ENCODE assay signal across 9 cellular contexts in the genomic region with DNA sequence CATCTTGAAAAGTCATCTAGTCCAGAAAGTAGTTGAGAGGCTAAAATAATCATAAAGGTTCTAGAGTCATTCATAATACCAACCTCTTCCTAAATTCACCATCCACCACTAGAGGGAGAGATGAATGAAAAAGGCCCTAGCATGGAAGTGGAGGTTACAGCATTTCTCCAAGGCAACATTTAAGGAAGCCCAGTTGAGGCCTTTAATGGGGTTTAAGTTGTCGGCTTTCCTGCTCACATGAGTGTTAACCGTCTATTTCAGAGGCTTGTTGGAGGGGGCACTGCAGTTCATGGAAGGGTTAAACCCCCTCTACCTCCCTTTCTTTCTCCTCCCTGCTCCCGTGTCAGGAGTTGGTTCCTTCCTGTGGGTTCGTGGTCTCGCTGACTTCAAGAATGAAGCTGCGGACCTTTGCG. TPM values are rescaled to one million over a fixed set of nuclear protein-coding genes. Genes with fewer than 3 reads are reported as not detected.
DNase-seq lines count a peak whose midpoint lies in the region; TF ChIP-seq lines count a peak whose summit lies in the region.
"Had no signal": no experiment of that assay in that cellular context is flagged by ENCODE, and none has a peak within 500 bp of the region (broad histone marks: within the 10 kb centered on the region; RNA-seq: fewer than 3 reads in every experiment).

No MANE protein-coding gene starts in this region.

- peaks cover 10 to 12% of the 10 kb centered on the region in 2 donors for H3K27me3 Mint-ChIP-seq in CD8-positive, alpha-beta memory T cell
- peaks cover 18% of the 10 kb centered on the region for H3K27me3 Mint-ChIP-seq in T-helper 2 cell treated with Interferon-gamma antibody and Interleukin-4, amounts not matched to agents 5 μg/mL and 100 μg/mL, for 36 hours (ENCODE audit: low read depth)

- CTCF ChIA-PET in CD8-positive, alpha-beta memory T cell (lab: Charles Lee), result interaction anchor here (0.7 to 4.7 kb wide), 12 partner anchors 8 to 229 kb away, joined by 3 to 21 read pairs (median 6); no protein-coding TSS in a partner anchor
- CTCF ChIA-PET in GM10248 (lab: Yijun Ruan, JAX), result no interaction called here

- no peaks in the 10 kb centered on the region for H3K36me3 ChIP-seq in CD8-positive, alpha-beta memory T cell (ENCODE audit: insufficient read depth, low read length)
- H3K36me3 ChIP-seq: SJCRH30 had no signal

- no peak for TF ChIP-seq CTCF in GM10248 (IDR thresholded peaks at IDR 0.05; ENCODE audit: control extremely low read depth, extremely low read depth, low read depth, missing control alignments)

- no peaks in the 10 kb centered on the region for H3K9me3 ChIP-seq in CD8-positive, alpha-beta memory T cell (ENCODE audit: low read length)
- H3K9me3 ChIP-seq: SJCRH30 had no signal

- H3K9me3 Mint-ChIP-seq in CD8-positive, alpha-beta memory T cell, result no peaks in the 10 kb centered on the region
- peaks cover 3% of the 10 kb centered on the region for H3K9me3 Mint-ChIP-seq in T-helper 2 cell treated with Interferon-gamma antibody and Interleukin-4, amounts not matched to agents 5 μg/mL and 100 μg/mL, for 36 hours

- peak overlapping the region; percentile 20 for H3K4me3 ChIP-seq in CD8-positive, alpha-beta memory T cell (ENCODE audit: low read length)
- H3K4me3 ChIP-seq: SJCRH30 had no signal

- peaks cover 0 to 5% (median 0%) of the 10 kb centered on the region in 3 donors for H3K36me3 Mint-ChIP-seq in CD8-positive, alpha-beta memory T cell
- peaks cover 4% of the 10 kb centered on the region for H3K36me3 Mint-ChIP-seq in T-helper 2 cell treated with Interferon-gamma antibody and Interleukin-4, amounts not matched to agents 5 μg/mL and 100 μg/mL, for 36 hours (ENCODE audit: low read depth)

- peak overlapping the region in 7 of 8 donors; percentile 11 to 84 (median 69) for H3K27ac Mint-ChIP-seq in CD8-positive, alpha-beta memory T cell
- H3K27ac Mint-ChIP-seq in T-helper 2 cell treated with Interferon-gamma antibody and Interleukin-4, amounts not matched to agents 5 μg/mL and 100 μg/mL, for 36 hours, result peak overlapping the region; percentile 62

- POLR2A ChIA-PET in CD8-positive, alpha-beta memory T cell (lab: Charles Lee), result no interaction called here
- POLR2A ChIA-PET in GM10248 (lab: Yijun Ruan, JAX), result interaction anchor here (0.6 kb wide), 2 partner anchors 69 to 879 kb away, joined by 4 read pairs; no protein-coding TSS in a partner anchor

- no peak overlapping the region for H3K27ac ChIP-seq in CD8-positive, alpha-beta memory T cell (ENCODE audit: low read depth, low read length)
- H3K27ac ChIP-seq: SJCRH30 had no signal

- peaks cover 20 to 38% (median 34%) of the 10 kb centered on the region in 3 donors for H3K4me1 Mint-ChIP-seq in CD8-positive, alpha-beta memory T cell
- peaks cover 20% of the 10 kb centered on the region for H3K4me1 Mint-ChIP-seq in T-helper 2 cell treated with Interferon-gamma antibody and Interleukin-4, amounts not matched to agents 5 μg/mL and 100 μg/mL, for 36 hours (ENCODE audit: low read depth)

- peaks cover 32% of the 10 kb centered on the region for H3K4me1 ChIP-seq in CD8-positive, alpha-beta memory T cell (ENCODE audit: insufficient read depth, low read length)

- DNase-seq in CD8-positive, alpha-beta memory T cell, result peak in 2 of 5 donors; percentile 40 to 47
- peak; percentile 60 for DNase-seq in HT1080 (ENCODE audit: low read depth)
- DNase-seq in T-helper 2 cell treated with Interferon-gamma antibody and Interleukin-4, amounts not matched to agents 5 μg/mL and 100 μg/mL, for 36 hours (ENCODE audit: low spot score), result no peak
- peak; percentile 40 for DNase-seq in fibroblast of the conjunctiva (ENCODE audit: low read depth)
- DNase-seq in stromal cell of bone marrow (ENCODE audit: low read depth), result peak; percentile 59
- DNase-seq in stimulated activated CD4-positive, alpha-beta T cell treated with anti-CD3 and anti-CD28 coated beads, Interleukin-4, amount 100 ng/mL, for 24 hours, result no peak
- no peak for DNase-seq in C1 segment of cervical spinal cord (lab: John Stamatoyannopoulos, UW)
- no peak for DNase-seq in GM10248 (ENCODE audit: extremely low spot score)

- H3K27me3 ChIP-seq in CD8-positive, alpha-beta memory T cell (ENCODE audit: insufficient read depth, low read length, poor library complexity, severe bottlenecking), result no peaks in the 10 kb centered on the region

- H3K4me3 Mint-ChIP-seq in CD8-positive, alpha-beta memory T cell, result peak overlapping the region in 5 of 7 donors; percentile 33 to 69 (median 54)
- H3K4me3 Mint-ChIP-seq in T-helper 2 cell treated with Interferon-gamma antibody and Interleukin-4, amounts not matched to agents 5 μg/mL and 100 μg/mL, for 36 hours, result peak overlapping the region; percentile 30

RNA-seq across cellular contexts. Expression of gene SLCO3A1, which starts 3.8 kb away (rescaled TPM):
- total RNA-seq in CD8-positive, alpha-beta memory T cell, result 10 to 100 TPM; 10.0 to 10.8 TPM
- polyA plus RNA-seq in CD8-positive, alpha-beta memory T cell, result 47.9 TPM
- total RNA-seq in HT1080 (2014; rRNA removed; shearing (Covaris generic)), result 2.6 and 4.6 TPM in 2 replicates
- 8.1 and 9.0 TPM in 2 replicates for polyA plus RNA-seq in HT1080 (2015; cell fraction: cytosol; rRNA removed)
- 8.0 and 10.9 TPM in 2 replicates for polyA plus RNA-seq in HT1080 (2015; cell fraction: nucleus; rRNA removed)

Comparison
In these comparisons a context has a peak if more than half of its experiments do, and no peak if none do; other contexts are left out.
1. DNase-seq: peak in HT1080 (single experiment), fibroblast of the conjunctiva (single experiment) and stromal cell of bone marrow (single experiment); none in T-helper 2 cell treated with Interferon-gamma antibody and Interleukin-4, amounts not matched to agents 5 μg/mL and 100 μg/mL, for 36 hours (single experiment), stimulated activated CD4-positive, alpha-beta T cell treated with anti-CD3 and anti-CD28 coated beads, Interleukin-4, amount 100 ng/mL, for 24 hours (single experiment), C1 segment of cervical spinal cord (0 of 14) and GM10248 (single experiment).